In genomic region chr7:142866361-142867096, GRCh38 we compare ENCODE assay signal across 9 cellular contexts. TPM values are rescaled to one million over a fixed set of nuclear protein-coding genes. Genes with fewer than 3 reads are reported as not detected.
A peak's percentile ranks its signal among the peaks of the same experiment; 100 is the strongest.
DNase-seq lines count a peak whose midpoint lies in the region; ATAC-seq and TF ChIP-seq lines count a peak whose summit lies in the region.
"Had no signal": no experiment of that assay in that cellular context is flagged by ENCODE, and none has a peak within 500 bp of the region (broad histone marks: within the 10 kb centered on the region; RNA-seq: fewer than 3 reads in every experiment).

No MANE protein-coding gene starts in this region.

- no peaks in the 10 kb centered on the region for H3K9me3 Mint-ChIP-seq in stimulated activated naive CD8-positive, alpha-beta T cell treated with anti-CD3 and anti-CD28 coated beads, Interleukin-15, amount 100 ng/mL, for 72 hours
- H3K9me3 Mint-ChIP-seq: IgD-negative memory B cell had no signal

- no peaks in the 10 kb centered on the region for H3K36me3 ChIP-seq in left ventricle myocardium inferior
- H3K36me3 ChIP-seq in testis (ENCODE audit: low read depth, missing control alignments) = no peaks in the 10 kb centered on the region

- no peak for ATAC-seq in stimulated activated naive CD8-positive, alpha-beta T cell treated with anti-CD3 and anti-CD28 coated beads, Interleukin-15, amount 100 ng/mL, for 72 hours
- no peak for ATAC-seq in HG02840 (IDR thresholded peaks at IDR 0.05; ENCODE audit: low FRiP score, unreplicated experiment)

- no peaks in the 10 kb centered on the region for H3K4me1 ChIP-seq in left ventricle myocardium inferior
- no peaks in the 10 kb centered on the region for H3K4me1 ChIP-seq in testis

- H3K27ac ChIP-seq in left ventricle myocardium inferior (replicated peaks) (no peak overlapping the region), testis (no peak overlapping the region)

- TF ChIP-seq CTCF in WI38 (IDR thresholded peaks at IDR 0.05; ENCODE audit: low read depth, low read length) (peak; percentile 44), left ventricle myocardium inferior (IDR thresholded peaks at IDR 0.05; ENCODE audit: borderline replicate concordance) (peak; percentile 63), testis (IDR thresholded peaks at IDR 0.05) (peak; percentile 13 to 39 (median 25))

- H3K27ac Mint-ChIP-seq in stimulated activated naive CD8-positive, alpha-beta T cell treated with anti-CD3 and anti-CD28 coated beads, Interleukin-15, amount 100 ng/mL, for 72 hours = no peak overlapping the region
- H3K27ac Mint-ChIP-seq: IgD-negative memory B cell had no signal

- no peaks in the 10 kb centered on the region for H3K27me3 Mint-ChIP-seq in stimulated activated naive CD8-positive, alpha-beta T cell treated with anti-CD3 and anti-CD28 coated beads, Interleukin-15, amount 100 ng/mL, for 72 hours
- H3K27me3 Mint-ChIP-seq: IgD-negative memory B cell had no signal

- 82 to 86% methylated on average over 17 to 18 of the region's 18 CpGs for WGBS in testis, 2 donors

- H3K4me1 Mint-ChIP-seq in stimulated activated naive CD8-positive, alpha-beta T cell treated with anti-CD3 and anti-CD28 coated beads, Interleukin-15, amount 100 ng/mL, for 72 hours = peaks cover 7% of the 10 kb centered on the region

- no peak for TF ChIP-seq POLR2A in testis (IDR thresholded peaks at IDR 0.05)

- H3K4me3 ChIP-seq in WI38 (ENCODE audit: low read depth, low read length) (no peak overlapping the region), left ventricle myocardium inferior (no peak overlapping the region), testis (no peak overlapping the region)

- intact Hi-C loops in left ventricle myocardium inferior (cut with micrococcal nuclease) = no loop called here
- intact Hi-C loops in testis (cut with DNase I; ENCODE audit: low total_unique reads) = loop anchor here (10.0 kb wide), 1 partner anchor 138 kb away; no protein-coding TSS in a partner anchor

- no peak overlapping the region for H3K4me3 Mint-ChIP-seq in stimulated activated naive CD8-positive, alpha-beta T cell treated with anti-CD3 and anti-CD28 coated beads, Interleukin-15, amount 100 ng/mL, for 72 hours
- H3K4me3 Mint-ChIP-seq: IgD-negative memory B cell had no signal

- H3K27me3 ChIP-seq in left ventricle myocardium inferior (ENCODE audit: low read depth) (peaks cover 56% of the 10 kb centered on the region), testis (no peaks in the 10 kb centered on the region)

- no peaks in the 10 kb centered on the region for H3K9me3 ChIP-seq in left ventricle myocardium inferior (replicated peaks)
- no peaks in the 10 kb centered on the region for H3K9me3 ChIP-seq in testis

- peak; percentile 75 for DNase-seq in COLO829 (ENCODE audit: low spot score)
- peak; percentile 32 for DNase-seq in HK-2 (ENCODE audit: unreplicated experiment)
- DNase-seq in left ventricle myocardium inferior = no peak
- no peak for DNase-seq in testis
- no peak for DNase-seq in HCEC 1CT
- no peak for DNase-seq in stimulated activated naive CD8-positive, alpha-beta T cell treated with anti-CD3 and anti-CD28 coated beads, Interleukin-15, amount 100 ng/mL, for 72 hours

RNA-seq across cellular contexts. Expression of gene EPHB6, which starts 11.7 kb away (rescaled TPM):
- 4.4 TPM for total RNA-seq in left ventricle myocardium inferior
- 10 to 100 TPM; 47.3 to 52.0 TPM for total RNA-seq in testis
- polyA plus RNA-seq in testis (ENCODE audit: insufficient read depth, low read depth, low replicate concordance) = 38.1 TPM

RNA-seq across cellular contexts. Expression of gene TRPV6, which starts 19.0 kb away (rescaled TPM):
- not detected for total RNA-seq in left ventricle myocardium inferior
- 1 to 10 TPM; 2.2 to 4.5 TPM for total RNA-seq in testis
- 2.6 TPM for polyA plus RNA-seq in testis (ENCODE audit: insufficient read depth, low read depth, low replicate concordance)
- polyA plus RNA-seq: IgD-negative memory B cell had no signal

Comparison
In these comparisons a context has a peak if more than half of its experiments do, and no peak if none do; other contexts are left out.
1. DNase-seq: peak in COLO829 (single experiment) and HK-2 (single experiment); none in left ventricle myocardium inferior (single experiment), testis (single experiment), HCEC 1CT (single experiment) and stimulated activated naive CD8-positive, alpha-beta T cell treated with anti-CD3 and anti-CD28 coated beads, Interleukin-15, amount 100 ng/mL, for 72 hours (0 of 2).
2. Peak in every context shown above with its lines, with median percentiles within 50 percentile points of each other: CTCF ChIP-seq.